18 cellular contexts compared by ENCODE assay signal in the genomic region with DNA sequence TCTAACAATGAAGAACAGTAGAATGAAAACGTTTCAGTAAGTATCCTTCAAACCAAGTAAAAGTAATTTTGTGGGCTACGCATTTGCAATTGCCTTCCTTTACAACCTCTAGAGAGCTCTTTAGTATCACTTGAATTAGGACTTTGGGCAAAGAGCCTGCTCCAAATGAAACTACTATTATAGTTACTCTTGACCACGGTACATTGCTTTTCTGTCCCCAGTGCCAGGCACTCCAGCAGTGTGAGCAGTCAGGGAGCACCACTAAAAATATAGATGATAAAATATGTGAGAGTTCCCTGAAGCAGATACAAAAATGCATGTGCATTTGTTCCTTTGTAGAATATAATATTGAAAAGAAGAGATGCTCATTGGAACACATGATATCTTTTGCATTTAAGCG.
DNase-seq lines count a peak whose midpoint lies in the region; ATAC-seq and TF ChIP-seq lines count a peak whose summit lies in the region.
"Had no signal": no experiment of that assay in that cellular context is flagged by ENCODE, and none has a peak within 500 bp of the region (broad histone marks: within the 10 kb centered on the region; RNA-seq: fewer than 3 reads in every experiment).

No MANE protein-coding gene starts in this region.

- TF ChIP-seq CTCF in left lung (IDR thresholded peaks at IDR 0.05), result no peak

- DNase-seq in NCI-H510A treated with DMSO at 0.1 percent for 48 hours (lab: John Stamatoyannopoulos, UW), result peak; percentile 2
- no peak for DNase-seq in NCI-H510A (lab: John Stamatoyannopoulos, UW)
- peak; percentile 31 for DNase-seq in NCI-H2107 (lab: John Stamatoyannopoulos, UW)
- DNase-seq in left lung, result no peak
- no peak for DNase-seq in T-helper 1 cell
- no peak for DNase-seq in HEK293T (ENCODE audit: extremely low spot score)
- DNase-seq in NCI-H69 (lab: John Stamatoyannopoulos, UW), result no peak
- no peak for DNase-seq in activated effector memory CD4-positive, alpha-beta T cell treated with Interleukin-2 at 50 U/mL for 16 hours
- DNase-seq: 8988T, ACHN, Calu3, MM.1S, NCI-H146, NCI-H226, NCI-H526, SHP77 treated with DMSO at 0.1 percent for 48 hours had no signal

- CTCF ChIA-PET in HEK293T (lab: Yijun Ruan, JAX), result interaction anchor here (0.7 kb wide), 1 partner anchor 8 kb away, joined by 4 read pairs; no protein-coding TSS in a partner anchor

- no peaks in the 10 kb centered on the region for H3K36me3 ChIP-seq in left lung

- no peak overlapping the region for H3K4me3 ChIP-seq in left lung

- POLR2A ChIA-PET in HEK293T (lab: Yijun Ruan, JAX), result no interaction called here

- no peaks in the 10 kb centered on the region for H3K27me3 ChIP-seq in left lung

- no peaks in the 10 kb centered on the region for H3K9me3 ChIP-seq in left lung

- intact Hi-C loops in left lung (cut with DNase I), result no loop called here

- H3K4me1 ChIP-seq in left lung, result no peaks in the 10 kb centered on the region

- no peak overlapping the region for H3K27ac ChIP-seq in left lung
- H3K27ac ChIP-seq: HL-60, KMS-11 had no signal

- ATAC-seq in left lung, result peak; percentile 88

TF ChIP-seq in HEK293T, 16 proteins besides CTCF, POLR2A, EP300 and RAD21:
- TF ChIP-seq FOXA1 (IDR thresholded peaks at IDR 0.05) (no peak), BHLHE40 (IDR thresholded peaks at IDR 0.05; ENCODE audit: borderline replicate concordance) (no peak), FOXK2 (IDR thresholded peaks at IDR 0.05) (no peak), TARDBP (IDR thresholded peaks at IDR 0.05) (no peak), SUZ12 (IDR thresholded peaks at IDR 0.05) (no peak), PKNOX1 (IDR thresholded peaks at IDR 0.05) (no peak), SP1 (IDR thresholded peaks at IDR 0.05) (no peak), ELF4 (IDR thresholded peaks at IDR 0.05) (no peak), LEF1 (IDR thresholded peaks at IDR 0.05; ENCODE audit: borderline replicate concordance) (no peak), NFRKB (IDR thresholded peaks at IDR 0.05) (no peak), HDGF (IDR thresholded peaks at IDR 0.05; ENCODE audit: borderline replicate concordance) (no peak), ARNT (IDR thresholded peaks at IDR 0.05) (no peak), CTBP1 (IDR thresholded peaks at IDR 0.05; ENCODE audit: borderline replicate concordance) (no peak), FOXM1 (IDR thresholded peaks at IDR 0.05; ENCODE audit: borderline replicate concordance) (no peak), ZNF384 (IDR thresholded peaks at IDR 0.05) (no peak), L3MBTL2 (conservative IDR thresholded peaks at IDR 0.05) (no peak)

Comparison
In these comparisons a context has a peak if more than half of its experiments do, and no peak if none do; other contexts are left out.
1. DNase-seq: peak in NCI-H510A treated with DMSO at 0.1 percent for 48 hours (single experiment) and NCI-H2107 (single experiment); none in NCI-H510A (single experiment), left lung (0 of 2), T-helper 1 cell (0 of 5), HEK293T (single experiment), NCI-H69 (single experiment) and activated effector memory CD4-positive, alpha-beta T cell treated with Interleukin-2 at 50 U/mL for 16 hours (single experiment).